Comparison of ENCODE assay signal across 8 cellular contexts in genomic region chr19:55605207-55605636, GRCh38. TPM values are rescaled to one million over a fixed set of nuclear protein-coding genes. Genes with fewer than 3 reads are reported as not detected.
DNase-seq lines count a peak whose midpoint lies in the region; ATAC-seq and TF ChIP-seq lines count a peak whose summit lies in the region.

No MANE protein-coding gene starts in this region.

- peaks cover 1% of the 10 kb centered on the region for H3K27me3 Mint-ChIP-seq in HFFc6 (ENCODE audit: insufficient read depth)

- peaks cover 18% of the 10 kb centered on the region for H3K4me1 ChIP-seq in SJSA1 (replicated peaks)
- peaks cover 0 to 52% (median 21%) of the 10 kb centered on the region in 3 donors for H3K4me1 ChIP-seq in gastroesophageal sphincter

- peaks cover 7% of the 10 kb centered on the region for H3K9me3 Mint-ChIP-seq in HFFc6

- TF ChIP-seq POLR2A in gastroesophageal sphincter (IDR thresholded peaks at IDR 0.05), result no peak

- peaks cover 44% of the 10 kb centered on the region for H3K4me1 Mint-ChIP-seq in HFFc6 (ENCODE audit: low read depth)

- peaks cover 37% of the 10 kb centered on the region for H3K36me3 Mint-ChIP-seq in HFFc6 (ENCODE audit: low read depth)

- peak; percentile 90 for ATAC-seq in gastroesophageal sphincter

- no peak for TF ChIP-seq EP300 in gastroesophageal sphincter (IDR thresholded peaks at IDR 0.05)

- peaks cover 25% of the 10 kb centered on the region for H3K36me3 ChIP-seq in SJSA1
- peaks cover 0 to 26% of the 10 kb centered on the region in 2 donors for H3K36me3 ChIP-seq in gastroesophageal sphincter

- H3K27ac Mint-ChIP-seq in HFFc6, result peak overlapping the region; percentile 97

- H3K27me3 ChIP-seq in SJSA1 (replicated peaks) (no peaks in the 10 kb centered on the region), gastroesophageal sphincter (no peaks in the 10 kb centered on the region)

- TF ChIP-seq CTCF in HFFc6 (IDR thresholded peaks at IDR 0.05), result no peak
- no peak for TF ChIP-seq CTCF in gastroesophageal sphincter (IDR thresholded peaks at IDR 0.05)

- H3K27ac ChIP-seq in SJSA1 (peak overlapping the region; percentile 67), gastroesophageal sphincter (peak overlapping the region; percentile 79 to 97 (median 95))

- WGBS in gastroesophageal sphincter (ENCODE audit: low coverage in 1 of 2), 2 donors, result 0 to 1% methylated on average over 4 to 7 of the region's 43 CpGs

- H3K9me3 ChIP-seq in SJSA1 (replicated peaks) (no peaks in the 10 kb centered on the region), gastroesophageal sphincter (no peaks in the 10 kb centered on the region)

- H3K4me3 Mint-ChIP-seq in HFFc6, result peak overlapping the region; percentile 85

- DNase-seq in GM04503 (ENCODE audit: low read depth) (peak; percentile 65), HFFc6 (peak; percentile 96), NAMALWA (ENCODE audit: low spot score) (peak; percentile 98), SJSA1 (ENCODE audit: low read depth in 1 of 2, low spot score in 2 of 2) (peak; percentile 96 to 99), nucleus accumbens (lab: John Stamatoyannopoulos, UW) (peak in 55 of 56 donors; percentile 64 to 98 (median 92)), superior temporal gyrus (ENCODE audit: extremely low spot score) (peak; percentile 93)
- DNase-seq in activated naive CD4-positive, alpha-beta T cell treated with Interleukin-2 at 50 U/mL for 16 hours, result peak; percentile 99

- peak overlapping the region; percentile 69 for H3K4me3 ChIP-seq in SJSA1
- peak overlapping the region; percentile 81 to 84 for H3K4me3 ChIP-seq in gastroesophageal sphincter

RNA-seq across cellular contexts. Expression of gene ZNF865, which starts 0.2 kb away (rescaled TPM):
- 10 to 100 TPM; 13.3 to 14.1 (median 13.8) TPM for total RNA-seq in HFFc6 (2021; fragmentation: NEBNext Ultra II Directional; extraction: Animal tissue kit (Norgen Biotek cat#: 25700))
- total RNA-seq in SJSA1 (2014; rRNA removed; shearing (Covaris generic)), result 0.63 and 1.4 TPM in 2 replicates
- 10 to 100 TPM in 1 of 4 donors, 1 to 10 TPM in 3; 4.6 to 12.0 (median 6.4) TPM for total RNA-seq in gastroesophageal sphincter

RNA-seq across cellular contexts. Expression of gene ZNF524, which starts 5.1 kb away (rescaled TPM):
- total RNA-seq in HFFc6 (2021; fragmentation: NEBNext Ultra II Directional; extraction: Animal tissue kit (Norgen Biotek cat#: 25700)), result 10 to 100 TPM in 5 of 6 experiments, 1 to 10 TPM in 1; 9.3 to 12.0 (median 10.7) TPM
- 3.8 and 15.5 TPM in 2 replicates for total RNA-seq in SJSA1 (2014; rRNA removed; shearing (Covaris generic))
- total RNA-seq in gastroesophageal sphincter, result 10 to 100 TPM; 20.3 to 33.5 (median 26.4) TPM

RNA-seq across cellular contexts. Expression of gene FIZ1, which starts 5.9 kb away (rescaled TPM):
- 10 to 100 TPM in 5 of 6 experiments, 1 to 10 TPM in 1; 9.9 to 13.1 (median 11.9) TPM for total RNA-seq in HFFc6 (2021; fragmentation: NEBNext Ultra II Directional; extraction: Animal tissue kit (Norgen Biotek cat#: 25700))
- total RNA-seq in SJSA1 (2014; rRNA removed; shearing (Covaris generic)), result 2.4 and 5.4 TPM in 2 replicates
- total RNA-seq in gastroesophageal sphincter, result 10 to 100 TPM in 2 of 4 donors, 1 to 10 TPM in 2; 4.7 to 11.2 (median 9.9) TPM

RNA-seq across cellular contexts. Expression of gene ZNF784, which starts 19.1 kb away (rescaled TPM):
- 1 to 10 TPM; 4.6 to 5.3 (median 4.8) TPM for total RNA-seq in HFFc6 (2021; fragmentation: NEBNext Ultra II Directional; extraction: Animal tissue kit (Norgen Biotek cat#: 25700))
- total RNA-seq in SJSA1 (2014; rRNA removed; shearing (Covaris generic)), result 4.7 and 10.2 TPM in 2 replicates
- 1 to 10 TPM in 3 of 4 donors, under 1 TPM in 1; 0.54 to 8.1 (median 4.8) TPM for total RNA-seq in gastroesophageal sphincter

RNA-seq across cellular contexts. Expression of gene ZNF579, which starts 24.6 kb away (rescaled TPM):
- 10 to 100 TPM; 19.0 to 24.3 (median 22.0) TPM for total RNA-seq in HFFc6 (2021; fragmentation: NEBNext Ultra II Directional; extraction: Animal tissue kit (Norgen Biotek cat#: 25700))
- total RNA-seq in SJSA1 (2014; rRNA removed; shearing (Covaris generic)), result 7.2 and 12.7 TPM in 2 replicates
- 1 to 10 TPM; 2.8 to 6.9 (median 3.9) TPM for total RNA-seq in gastroesophageal sphincter

Comparison
In these comparisons a context has a peak if more than half of its experiments do, and no peak if none do; other contexts are left out.
1. Peak in every context shown above with its lines: DNase-seq, ATAC-seq, H3K4me3 ChIP-seq and H3K27ac ChIP-seq.